ENCODE assay signal across 13 cellular contexts in the genomic region with DNA sequence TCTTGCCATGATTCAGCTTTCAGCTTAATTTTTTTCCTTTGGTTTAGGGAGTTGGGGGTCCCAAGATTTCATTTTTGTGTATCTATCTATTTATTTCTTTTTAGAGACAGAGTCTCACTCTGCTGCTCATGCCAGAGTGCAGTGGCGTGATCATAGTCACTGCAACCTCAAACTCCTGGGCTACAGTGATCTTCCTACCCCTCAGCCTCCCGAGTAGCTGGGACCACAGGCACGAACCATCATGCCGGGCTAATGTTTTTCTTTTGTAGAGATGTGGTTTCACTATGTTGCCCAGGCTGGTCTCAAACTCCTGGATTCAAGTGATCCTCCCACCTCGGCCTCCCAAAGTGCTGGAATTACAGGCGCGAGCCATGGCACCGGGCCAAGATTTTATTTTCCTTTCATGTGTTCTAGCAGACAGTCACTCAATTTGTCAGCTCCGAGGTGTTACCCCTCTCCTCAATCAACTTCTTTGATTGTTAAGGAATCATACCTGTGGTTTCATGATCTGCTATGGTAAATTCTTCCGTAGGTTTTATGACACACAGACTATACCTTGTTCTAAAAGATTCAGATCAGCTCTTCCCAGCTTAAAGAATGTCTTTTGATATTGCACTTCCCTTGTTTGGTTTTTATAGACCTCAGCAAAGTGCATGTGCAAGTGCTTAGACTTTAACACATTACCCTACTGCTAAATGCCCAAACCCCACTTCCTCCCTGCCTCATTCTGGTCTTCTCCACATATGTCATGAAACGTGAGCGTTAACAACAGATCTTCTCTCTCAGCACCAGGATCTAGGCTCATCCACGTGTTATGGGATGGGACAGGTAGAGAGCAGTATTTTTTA.
A peak's percentile ranks its signal among the peaks of the same experiment; 100 is the strongest.
DNase-seq lines count a peak whose midpoint lies in the region; ATAC-seq lines count a peak whose summit lies in the region.
"Had no signal": no experiment of that assay in that cellular context is flagged by ENCODE, and none has a peak within 500 bp of the region (broad histone marks: within the 10 kb centered on the region; RNA-seq: fewer than 3 reads in every experiment).

No MANE protein-coding gene starts in this region.

- H3K27me3 Mint-ChIP-seq in effector memory CD8-positive, alpha-beta T cell, result no peaks in the 10 kb centered on the region
- H3K27me3 Mint-ChIP-seq in stimulated activated naive CD8-positive, alpha-beta T cell treated with anti-CD3 and anti-CD28 coated beads, Interleukin-15, Interleukin-2, amounts not matched to agents 100 ng/mL and 50 ng/mL, for 24 hours, result no peaks in the 10 kb centered on the region

- H3K9me3 Mint-ChIP-seq in effector memory CD8-positive, alpha-beta T cell, result no peaks in the 10 kb centered on the region
- H3K9me3 Mint-ChIP-seq in stimulated activated naive CD8-positive, alpha-beta T cell treated with anti-CD3 and anti-CD28 coated beads, Interleukin-15, Interleukin-2, amounts not matched to agents 100 ng/mL and 50 ng/mL, for 24 hours, result no peaks in the 10 kb centered on the region
- H3K9me3 Mint-ChIP-seq: naive B cell had no signal

- peaks cover 35 to 47% of the 10 kb centered on the region in 2 donors for H3K4me1 Mint-ChIP-seq in effector memory CD8-positive, alpha-beta T cell (ENCODE audit: low read depth in 2 of 2)
- H3K4me1 Mint-ChIP-seq in stimulated activated naive CD8-positive, alpha-beta T cell treated with anti-CD3 and anti-CD28 coated beads, Interleukin-15, Interleukin-2, amounts not matched to agents 100 ng/mL and 50 ng/mL, for 24 hours (ENCODE audit: low read depth), result peaks cover 38% of the 10 kb centered on the region
- H3K4me1 Mint-ChIP-seq: naive B cell had no signal

- peak; percentile 74 for DNase-seq in activated CD8-positive, alpha-beta memory T cell treated with anti-CD3 and anti-CD28 coated beads for 24 hours
- DNase-seq in activated CD8-positive, alpha-beta memory T cell treated with anti-CD3 and anti-CD28 coated beads, Interleukin-2, amount 50 U/mL, for 48 hours, result no peak
- DNase-seq in activated CD8-positive, alpha-beta memory T cell treated with anti-CD3 and anti-CD28 coated beads, Interleukin-2, amount 50 U/mL, for 4 hours, result peak; percentile 47
- DNase-seq in effector memory CD8-positive, alpha-beta T cell, result peak; percentile 16 to 39 (median 23)
- DNase-seq in D341Med (ENCODE audit: low spot score), result no peak
- DNase-seq: head of caudate nucleus, left colon, naive B cell, NCI-H2227 treated with DMSO at 0.1 percent for 48 hours had no signal

- ATAC-seq in effector memory CD8-positive, alpha-beta T cell (replicated peaks), result peak; percentile 75
- ATAC-seq in HG03196 (IDR thresholded peaks at IDR 0.05; ENCODE audit: unreplicated experiment), result no peak
- ATAC-seq in HG03457 (IDR thresholded peaks at IDR 0.05; ENCODE audit: unreplicated experiment), result no peak
- ATAC-seq: left colon, sciatic nerve had no signal

- H3K4me3 Mint-ChIP-seq in effector memory CD8-positive, alpha-beta T cell, result peak overlapping the region; percentile 60 to 68
- H3K4me3 Mint-ChIP-seq in stimulated activated naive CD8-positive, alpha-beta T cell treated with anti-CD3 and anti-CD28 coated beads, Interleukin-15, Interleukin-2, amounts not matched to agents 100 ng/mL and 50 ng/mL, for 24 hours, result peak overlapping the region; percentile 30
- H3K4me3 Mint-ChIP-seq: naive B cell had no signal

- H3K27ac Mint-ChIP-seq in effector memory CD8-positive, alpha-beta T cell, result peak overlapping the region; percentile 55 to 66
- peak overlapping the region; percentile 22 for H3K27ac Mint-ChIP-seq in stimulated activated naive CD8-positive, alpha-beta T cell treated with anti-CD3 and anti-CD28 coated beads, Interleukin-15, Interleukin-2, amounts not matched to agents 100 ng/mL and 50 ng/mL, for 24 hours
- H3K27ac Mint-ChIP-seq: naive B cell had no signal

- H3K36me3 Mint-ChIP-seq in effector memory CD8-positive, alpha-beta T cell (ENCODE audit: insufficient read depth), result peaks cover 9% of the 10 kb centered on the region
- H3K36me3 Mint-ChIP-seq in stimulated activated naive CD8-positive, alpha-beta T cell treated with anti-CD3 and anti-CD28 coated beads, Interleukin-15, Interleukin-2, amounts not matched to agents 100 ng/mL and 50 ng/mL, for 24 hours (ENCODE audit: low read depth), result no peaks in the 10 kb centered on the region
- H3K36me3 Mint-ChIP-seq: naive B cell had no signal

Comparison
In these comparisons a context has a peak if more than half of its experiments do, and no peak if none do; other contexts are left out.
1. DNase-seq: peak in activated CD8-positive, alpha-beta memory T cell treated with anti-CD3 and anti-CD28 coated beads for 24 hours (single experiment), activated CD8-positive, alpha-beta memory T cell treated with anti-CD3 and anti-CD28 coated beads, Interleukin-2, amount 50 U/mL, for 4 hours (single experiment) and effector memory CD8-positive, alpha-beta T cell (3 of 3); none in activated CD8-positive, alpha-beta memory T cell treated with anti-CD3 and anti-CD28 coated beads, Interleukin-2, amount 50 U/mL, for 48 hours (single experiment) and D341Med (single experiment).